ENCODE assay signal across 7 cellular contexts in genomic region chr16:19138601-19139000, GRCh38. TPM values are rescaled to one million over a fixed set of nuclear protein-coding genes. Genes with fewer than 3 reads are reported as not detected.
DNase-seq lines count a peak whose midpoint lies in the region; ATAC-seq and TF ChIP-seq lines count a peak whose summit lies in the region.

No MANE protein-coding gene starts in this region.

- TF ChIP-seq CTCF in LNCaP clone FGC (IDR thresholded peaks at IDR 0.05; ENCODE audit: control insufficient read depth, extremely low read depth, insufficient read depth) (no peak), type B pancreatic cell (conservative IDR thresholded peaks at IDR 0.05) (no peak)

- H3K36me3 ChIP-seq in adipocyte (ENCODE audit: control insufficient read depth, insufficient read depth, low read length, severe bottlenecking), result no peaks in the 10 kb centered on the region

- no peak for ATAC-seq in HG02885 (IDR thresholded peaks at IDR 0.05; ENCODE audit: poor library complexity, unreplicated experiment)
- ATAC-seq in GM19467 (IDR thresholded peaks at IDR 0.05; ENCODE audit: unreplicated experiment), result no peak

- H3K9me3 Mint-ChIP-seq in type B pancreatic cell, result no peaks in the 10 kb centered on the region

- H3K9me3 ChIP-seq in adipocyte (ENCODE audit: control insufficient read depth, low read length), result no peaks in the 10 kb centered on the region

- peak overlapping the region; percentile 74 for H3K4me3 Mint-ChIP-seq in type B pancreatic cell

- peak overlapping the region; percentile 39 for H3K9ac ChIP-seq in adipocyte (ENCODE audit: low read length)

- H3K4me3 ChIP-seq in LNCaP clone FGC (ENCODE audit: low read depth, low read length) (no peak overlapping the region), adipocyte (ENCODE audit: low read length) (no peak overlapping the region)

- peaks cover under 1% of the 10 kb centered on the region for H3K27me3 ChIP-seq in adipocyte (replicated peaks; ENCODE audit: control insufficient read depth, insufficient read depth, low read length)

- no peaks in the 10 kb centered on the region for H3K27me3 Mint-ChIP-seq in type B pancreatic cell

- H3K4me1 ChIP-seq in adipocyte (ENCODE audit: control insufficient read depth, insufficient read depth, low read length), result peaks cover 53% of the 10 kb centered on the region

- H3K36me3 Mint-ChIP-seq in type B pancreatic cell, result no peaks in the 10 kb centered on the region

- DNase-seq in LNCaP clone FGC (ENCODE audit: low read depth) (peak; percentile 40), adipocyte (ENCODE audit: low read depth) (peak; percentile 89), iPS-NIHi7 (ENCODE audit: extremely low spot score) (peak; percentile 43), type B pancreatic cell (ENCODE audit: extremely low spot score, unreplicated experiment) (no peak), NAMALWA (ENCODE audit: low spot score) (no peak)

- peak overlapping the region; percentile 89 for H3K27ac Mint-ChIP-seq in type B pancreatic cell

- peaks cover 45% of the 10 kb centered on the region for H3K4me1 Mint-ChIP-seq in type B pancreatic cell (ENCODE audit: unreplicated experiment)

RNA-seq across cellular contexts. Expression of gene ITPRIPL2, which starts 24.8 kb away (rescaled TPM):
- 29.5 and 39.2 TPM in 2 replicates for total RNA-seq in type B pancreatic cell (ENCODE audit: low replicate concordance)

RNA-seq across cellular contexts. Expression of gene SYT17, which starts 29.4 kb away (rescaled TPM):
- 10.7 and 24.8 TPM in 2 replicates for total RNA-seq in type B pancreatic cell (ENCODE audit: low replicate concordance)

Comparison
In these comparisons a context has a peak if more than half of its experiments do, and no peak if none do; other contexts are left out.
1. DNase-seq: peak in LNCaP clone FGC (single experiment), adipocyte (single experiment) and iPS-NIHi7 (single experiment); none in type B pancreatic cell (single experiment) and NAMALWA (single experiment).